ENCODE assay signal across 20 cellular contexts in the genomic region with DNA sequence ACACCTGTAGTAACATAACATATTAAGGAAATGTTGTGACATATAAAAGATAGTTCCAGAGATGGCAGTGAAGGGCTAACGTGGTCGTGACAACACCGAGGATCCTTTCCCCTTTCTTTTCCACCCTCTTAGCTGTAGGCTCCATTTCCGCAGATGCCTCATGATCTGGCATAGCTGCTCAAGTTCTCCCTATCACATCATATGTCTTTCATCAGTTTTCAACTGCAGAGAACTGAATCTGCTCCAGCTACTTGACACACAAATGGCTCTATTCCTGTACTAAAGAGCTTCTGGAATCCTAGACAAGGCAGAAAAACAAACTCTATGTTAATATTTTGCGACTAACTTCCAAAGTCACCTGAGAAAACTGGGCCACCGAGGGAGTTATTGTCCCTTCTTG.
DNase-seq lines count a peak whose midpoint lies in the region; ATAC-seq and TF ChIP-seq lines count a peak whose summit lies in the region.
"Had no signal": no experiment of that assay in that cellular context is flagged by ENCODE, and none has a peak within 500 bp of the region (broad histone marks: within the 10 kb centered on the region; RNA-seq: fewer than 3 reads in every experiment).

No MANE protein-coding gene starts in this region.

- peak overlapping the region; percentile 34 for H2AFZ ChIP-seq in neural progenitor cell (replicated peaks)

- TF ChIP-seq CTCF in left ventricle myocardium inferior (IDR thresholded peaks at IDR 0.05; ENCODE audit: borderline replicate concordance) = no peak
- TF ChIP-seq CTCF in neural progenitor cell (IDR thresholded peaks at IDR 0.05) = no peak
- TF ChIP-seq CTCF in testis (IDR thresholded peaks at IDR 0.05) = no peak

- no peaks in the 10 kb centered on the region for H4K20me1 ChIP-seq in neural progenitor cell (ENCODE audit: low read depth)
- H4K20me1 ChIP-seq: BLaER1 had no signal

- H3K27ac Mint-ChIP-seq in neural progenitor cell = no peak overlapping the region
- H3K27ac Mint-ChIP-seq: CD14-positive monocyte; CD4-positive, alpha-beta memory T cell; HFFc6 had no signal

- no peaks in the 10 kb centered on the region for H3K79me2 ChIP-seq in neural progenitor cell (ENCODE audit: low read depth)

- no peaks in the 10 kb centered on the region for H3K9me3 ChIP-seq in left ventricle myocardium inferior (replicated peaks)
- no peaks in the 10 kb centered on the region for H3K9me3 ChIP-seq in neural progenitor cell (ENCODE audit: low read depth)
- no peaks in the 10 kb centered on the region for H3K9me3 ChIP-seq in testis
- H3K9me3 ChIP-seq: A549, BLaER1 had no signal

- no peak for DNase-seq in Right ventricle myocardium inferior (ENCODE audit: missing footprints)
- no peak for DNase-seq in left ventricle myocardium inferior
- DNase-seq in fibroblast of gingiva (ENCODE audit: low read depth) = peak; percentile 6
- DNase-seq in neural progenitor cell (ENCODE audit: low spot score) = no peak
- DNase-seq in NCI-H1930 (lab: John Stamatoyannopoulos, UW) = no peak
- DNase-seq in testis = no peak
- DNase-seq: CD4-positive, alpha-beta memory T cell; DMS153; DMS79; GDM1; GOT3; H7; HFFc6; IMR-90 had no signal

- H3K27me3 Mint-ChIP-seq in neural progenitor cell (ENCODE audit: insufficient read depth, low read depth) = no peaks in the 10 kb centered on the region

- H3K9ac ChIP-seq in neural progenitor cell = no peak overlapping the region
- H3K9ac ChIP-seq: BLaER1 had no signal

- peak; percentile 26 for ATAC-seq in Right ventricle myocardium inferior
- no peak for ATAC-seq in GM19035 (IDR thresholded peaks at IDR 0.05; ENCODE audit: unreplicated experiment)
- ATAC-seq: A549, HCT116 had no signal

- H3K4me3 ChIP-seq in left ventricle myocardium inferior (no peak overlapping the region), neural progenitor cell (no peak overlapping the region), testis (no peak overlapping the region)
- H3K4me3 ChIP-seq: A549, BLaER1 had no signal

- H3K4me3 Mint-ChIP-seq in neural progenitor cell = no peak overlapping the region
- H3K4me3 Mint-ChIP-seq: CD14-positive monocyte; CD4-positive, alpha-beta memory T cell; HFFc6 had no signal

- H3K36me3 Mint-ChIP-seq in neural progenitor cell = no peaks in the 10 kb centered on the region
- H3K36me3 Mint-ChIP-seq: CD14-positive monocyte; CD4-positive, alpha-beta memory T cell had no signal

- no peaks in the 10 kb centered on the region for H3F3A ChIP-seq in neural progenitor cell (ENCODE audit: low read depth)

- H3K36me3 ChIP-seq in left ventricle myocardium inferior (no peaks in the 10 kb centered on the region), neural progenitor cell (no peaks in the 10 kb centered on the region), testis (ENCODE audit: low read depth, missing control alignments) (no peaks in the 10 kb centered on the region)
- H3K36me3 ChIP-seq: BLaER1 had no signal

- peaks cover 7% of the 10 kb centered on the region for H3K9me3 Mint-ChIP-seq in neural progenitor cell
- H3K9me3 Mint-ChIP-seq: HFFc6 had no signal

- H3K27me3 ChIP-seq in left ventricle myocardium inferior (ENCODE audit: low read depth) (no peaks in the 10 kb centered on the region), neural progenitor cell (no peaks in the 10 kb centered on the region), testis (no peaks in the 10 kb centered on the region)
- H3K27me3 ChIP-seq: BLaER1 had no signal

- 77 to 91% methylated on average over 6 of the region's 6 CpGs for WGBS in testis, 2 donors

- no peak overlapping the region for H3K27ac ChIP-seq in left ventricle myocardium inferior (replicated peaks)
- H3K27ac ChIP-seq in neural progenitor cell = no peak overlapping the region
- H3K27ac ChIP-seq in testis = no peak overlapping the region
- H3K27ac ChIP-seq: 22Rv1, A549, BLaER1 had no signal

- TF ChIP-seq POLR2A in testis (IDR thresholded peaks at IDR 0.05) = no peak

- H3K4me1 ChIP-seq in left ventricle myocardium inferior (peaks cover 11% of the 10 kb centered on the region), neural progenitor cell (no peaks in the 10 kb centered on the region), testis (no peaks in the 10 kb centered on the region)
- H3K4me1 ChIP-seq: A549, BLaER1 had no signal

- peaks cover 18% of the 10 kb centered on the region for H3K4me1 Mint-ChIP-seq in neural progenitor cell
- H3K4me1 Mint-ChIP-seq: CD14-positive monocyte; CD4-positive, alpha-beta memory T cell had no signal

- no peak overlapping the region for H3K4me2 ChIP-seq in neural progenitor cell
- H3K4me2 ChIP-seq: A549, BLaER1 had no signal

- intact Hi-C loops in Right ventricle myocardium inferior (cut with DNase I) (no loop called here), left ventricle myocardium inferior (cut with micrococcal nuclease) (no loop called here), testis (cut with DNase I; ENCODE audit: low total_unique reads) (no loop called here)
